In genomic region chr3:56823984-56824703, GRCh38 we compare ENCODE assay signal across 17 cellular contexts. TPM values are rescaled to one million over a fixed set of nuclear protein-coding genes. Genes with fewer than 3 reads are reported as not detected.
DNase-seq lines count a peak whose midpoint lies in the region; ATAC-seq and TF ChIP-seq lines count a peak whose summit lies in the region.
"Had no signal": no experiment of that assay in that cellular context is flagged by ENCODE, and none has a peak within 500 bp of the region (broad histone marks: within the 10 kb centered on the region; RNA-seq: fewer than 3 reads in every experiment).

No MANE protein-coding gene starts in this region.

- no peaks in the 10 kb centered on the region for H3K9me3 Mint-ChIP-seq in activated CD4-positive, alpha-beta T cell treated with anti-CD3 and anti-CD28 coated beads, Interleukin-2, amount 10 ng/mL, durations not matched to agents 24 days and 14 days
- H3K9me3 Mint-ChIP-seq in GM23338: no peaks in the 10 kb centered on the region
- H3K9me3 Mint-ChIP-seq in WTC11: no peaks in the 10 kb centered on the region
- H3K9me3 Mint-ChIP-seq in neural progenitor cell: no peaks in the 10 kb centered on the region
- H3K9me3 Mint-ChIP-seq: activated naive CD4-positive, alpha-beta T cell treated with anti-CD3 and anti-CD28 coated beads, Interleukin-2, amount 50 U/mL, for 24 hours had no signal

- H3K27ac ChIP-seq in GM23338 (ENCODE audit: low read depth): no peak overlapping the region
- peak overlapping the region; percentile 19 for H3K27ac ChIP-seq in neural progenitor cell
- H3K27ac ChIP-seq: brain microvascular endothelial cell, stomach, upper lobe of right lung had no signal

- ATAC-seq in GM23338: no peak
- ATAC-seq in WTC11: no peak
- ATAC-seq in left colon: no peak
- ATAC-seq in GM21423 (IDR thresholded peaks at IDR 0.05; ENCODE audit: unreplicated experiment): no peak
- ATAC-seq: left cardiac atrium, sciatic nerve, upper lobe of right lung had no signal

- H4K20me1 ChIP-seq in GM23338 (replicated peaks; ENCODE audit: insufficient read depth) (no peaks in the 10 kb centered on the region), neural progenitor cell (ENCODE audit: low read depth) (no peaks in the 10 kb centered on the region)

- DNase-seq in activated CD4-positive, alpha-beta T cell treated with anti-CD3 and anti-CD28 coated beads, Interleukin-2, amount 10 ng/mL, durations not matched to agents 24 days and 14 days: no peak
- no peak for DNase-seq in activated CD4-positive, alpha-beta T cell treated with anti-CD3 and anti-CD28 coated beads for 1 hour
- DNase-seq in GM23338 (ENCODE audit: low spot score) (peak; percentile 24), WTC11 (ENCODE audit: low spot score) (no peak), neural progenitor cell (ENCODE audit: low spot score) (no peak), left colon (no peak), hippocampal formation (lab: John Stamatoyannopoulos, UW) (no peak)
- DNase-seq: brain microvascular endothelial cell, C1 segment of cervical spinal cord, left cardiac atrium, NCI-H345, nucleus accumbens, stomach, upper lobe of right lung had no signal

- H3K9me2 ChIP-seq in GM23338 (ENCODE audit: insufficient read depth): no peaks in the 10 kb centered on the region

- H3K27me3 Mint-ChIP-seq in activated CD4-positive, alpha-beta T cell treated with anti-CD3 and anti-CD28 coated beads, Interleukin-2, amount 10 ng/mL, durations not matched to agents 24 days and 14 days: no peaks in the 10 kb centered on the region
- H3K27me3 Mint-ChIP-seq in GM23338 (ENCODE audit: insufficient read depth, low read depth, poor library complexity) (peaks cover 1% of the 10 kb centered on the region), WTC11 (ENCODE audit: low read depth) (no peaks in the 10 kb centered on the region), neural progenitor cell (ENCODE audit: insufficient read depth, low read depth) (no peaks in the 10 kb centered on the region)
- H3K27me3 Mint-ChIP-seq: activated naive CD4-positive, alpha-beta T cell treated with anti-CD3 and anti-CD28 coated beads, Interleukin-2, amount 50 U/mL, for 24 hours had no signal

- no peaks in the 10 kb centered on the region for H3K27me3 ChIP-seq in GM23338 (ENCODE audit: insufficient read depth)
- no peaks in the 10 kb centered on the region for H3K27me3 ChIP-seq in neural progenitor cell
- H3K27me3 ChIP-seq: brain microvascular endothelial cell, stomach, upper lobe of right lung had no signal

- intact Hi-C loops in activated CD4-positive, alpha-beta T cell treated with anti-CD3 and anti-CD28 coated beads, Interleukin-2, amount 10 ng/mL, durations not matched to agents 24 days and 14 days (cut with micrococcal nuclease): no loop called here
- intact Hi-C loops in left colon (cut with DNase I, micrococcal nuclease): no loop called here

- H2AFZ ChIP-seq in GM23338 (no peak overlapping the region), neural progenitor cell (replicated peaks) (no peak overlapping the region)

- peaks cover 2% of the 10 kb centered on the region for H3K36me3 Mint-ChIP-seq in activated CD4-positive, alpha-beta T cell treated with anti-CD3 and anti-CD28 coated beads, Interleukin-2, amount 10 ng/mL, durations not matched to agents 24 days and 14 days (ENCODE audit: low read depth)
- no peaks in the 10 kb centered on the region for H3K36me3 Mint-ChIP-seq in GM23338 (ENCODE audit: low read depth)
- H3K36me3 Mint-ChIP-seq in WTC11: no peaks in the 10 kb centered on the region
- H3K36me3 Mint-ChIP-seq in neural progenitor cell: no peaks in the 10 kb centered on the region

- no peak overlapping the region for H3K27ac Mint-ChIP-seq in activated CD4-positive, alpha-beta T cell treated with anti-CD3 and anti-CD28 coated beads, Interleukin-2, amount 10 ng/mL, durations not matched to agents 24 days and 14 days
- H3K27ac Mint-ChIP-seq in GM23338 (peak overlapping the region; percentile 6; the same call in 1 of the 2 replicates), WTC11 (peak overlapping the region; percentile 44), neural progenitor cell (no peak overlapping the region)
- H3K27ac Mint-ChIP-seq: activated naive CD4-positive, alpha-beta T cell treated with anti-CD3 and anti-CD28 coated beads, Interleukin-2, amount 50 U/mL, for 24 hours had no signal

- H3K4me2 ChIP-seq in GM23338: peak overlapping the region; percentile 45
- no peak overlapping the region for H3K4me2 ChIP-seq in neural progenitor cell

- H3K4me1 Mint-ChIP-seq in activated CD4-positive, alpha-beta T cell treated with anti-CD3 and anti-CD28 coated beads, Interleukin-2, amount 10 ng/mL, durations not matched to agents 24 days and 14 days: peaks cover 37% of the 10 kb centered on the region
- H3K4me1 Mint-ChIP-seq in GM23338: peaks cover 24% of the 10 kb centered on the region
- peaks cover 30% of the 10 kb centered on the region for H3K4me1 Mint-ChIP-seq in WTC11
- H3K4me1 Mint-ChIP-seq in neural progenitor cell: peaks cover 22% of the 10 kb centered on the region

- H3K4me3 Mint-ChIP-seq in activated CD4-positive, alpha-beta T cell treated with anti-CD3 and anti-CD28 coated beads, Interleukin-2, amount 10 ng/mL, durations not matched to agents 24 days and 14 days: peak overlapping the region; percentile 53
- H3K4me3 Mint-ChIP-seq in GM23338 (no peak overlapping the region), WTC11 (peak overlapping the region; percentile 2; the same call in 1 of the 2 replicates), neural progenitor cell (no peak overlapping the region)
- H3K4me3 Mint-ChIP-seq: activated naive CD4-positive, alpha-beta T cell treated with anti-CD3 and anti-CD28 coated beads, Interleukin-2, amount 50 U/mL, for 24 hours had no signal

- H3K36me3 ChIP-seq in GM23338 (ENCODE audit: insufficient read depth) (no peaks in the 10 kb centered on the region), neural progenitor cell (no peaks in the 10 kb centered on the region)
- H3K36me3 ChIP-seq: brain microvascular endothelial cell, stomach, upper lobe of right lung had no signal

- CTCF ChIA-PET in WTC11 (lab: Charles Lee): interaction anchor here (0.6 to 2.1 kb wide), 10 partner anchors 12 to 165 kb away, joined by 3 to 8 read pairs (median 3); partner anchors contain the start of gene ARHGEF3

- no peaks in the 10 kb centered on the region for H3F3A ChIP-seq in GM23338 (replicated peaks; ENCODE audit: low read depth)
- peaks cover 29% of the 10 kb centered on the region for H3F3A ChIP-seq in neural progenitor cell (ENCODE audit: low read depth)

- H3K4me3 ChIP-seq in GM23338 (peak overlapping the region; percentile 13; the same call in 1 of the 2 replicates), neural progenitor cell (no peak overlapping the region)
- H3K4me3 ChIP-seq: stomach, upper lobe of right lung had no signal

- TF ChIP-seq CTCF in GM23338 (conservative IDR thresholded peaks at IDR 0.05; ENCODE audit: low read depth in 2 of 2) (no peak), WTC11 (IDR thresholded peaks at IDR 0.05) (no peak), neural progenitor cell (IDR thresholded peaks at IDR 0.05) (no peak)

- no peak overlapping the region for H3K9ac ChIP-seq in neural progenitor cell

- POLR2A ChIA-PET in WTC11 (lab: Charles Lee): no interaction called here

- peaks cover 25% of the 10 kb centered on the region for H3K4me1 ChIP-seq in GM23338 (ENCODE audit: insufficient read depth)
- H3K4me1 ChIP-seq in neural progenitor cell: peaks cover 23% of the 10 kb centered on the region

- H3K79me2 ChIP-seq in GM23338 (replicated peaks; ENCODE audit: insufficient read depth) (no peaks in the 10 kb centered on the region), neural progenitor cell (ENCODE audit: low read depth) (no peaks in the 10 kb centered on the region)

- no peaks in the 10 kb centered on the region for H3K9me3 ChIP-seq in neural progenitor cell (ENCODE audit: low read depth)
- H3K9me3 ChIP-seq: stomach, upper lobe of right lung had no signal

TF ChIP-seq in GM23338, 12 proteins besides CTCF, POLR2A, EP300 and RAD21 (continues in another document):
- TF ChIP-seq ZNF331 (CRISPR knock-in tag; IDR thresholded peaks at IDR 0.05; ENCODE audit: low read depth) (no peak), STAT1 (IDR thresholded peaks at IDR 0.05; ENCODE audit: unreplicated experiment) (no peak), EZH2phosphoT487 (IDR thresholded peaks at IDR 0.05; ENCODE audit: unreplicated experiment) (no peak), POLR2AphosphoS5 (IDR thresholded peaks at IDR 0.05; ENCODE audit: low read depth) (no peak)
- TF ChIP-seq, protein P1, sequence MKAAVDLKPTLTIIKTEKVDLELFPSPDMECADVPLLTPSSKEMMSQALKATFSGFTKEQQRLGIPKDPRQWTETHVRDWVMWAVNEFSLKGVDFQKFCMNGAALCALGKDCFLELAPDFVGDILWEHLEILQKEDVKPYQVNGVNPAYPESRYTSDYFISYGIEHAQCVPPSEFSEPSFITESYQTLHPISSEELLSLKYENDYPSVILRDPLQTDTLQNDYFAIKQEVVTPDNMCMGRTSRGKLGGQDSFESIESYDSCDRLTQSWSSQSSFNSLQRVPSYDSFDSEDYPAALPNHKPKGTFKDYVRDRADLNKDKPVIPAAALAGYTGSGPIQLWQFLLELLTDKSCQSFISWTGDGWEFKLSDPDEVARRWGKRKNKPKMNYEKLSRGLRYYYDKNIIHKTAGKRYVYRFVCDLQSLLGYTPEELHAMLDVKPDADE (IDR thresholded peaks at IDR 0.05): no peak

RNA-seq across cellular contexts. Expression of gene ARHGEF3, which starts 22.4 kb away (rescaled TPM):
- total RNA-seq in activated CD4-positive, alpha-beta T cell treated with anti-CD3 and anti-CD28 coated beads, Interleukin-2, amount 10 ng/mL, durations not matched to agents 24 days and 14 days: 52.7 and 54.4 TPM in 2 replicates
- total RNA-seq in GM23338 (2014; rRNA removed; shearing (Covaris generic)): 5.0 and 8.0 TPM in 2 replicates
- polyA plus RNA-seq in GM23338 (2016; fragmentation: Nextera tagmentation; extraction: Ambion mirVana): 2.7 and 5.1 TPM in 2 replicates
- total RNA-seq in WTC11 (2021) (4.6 to 7.9 TPM (median 7.5 TPM) in 3 replicates), neural progenitor cell (ENCODE audit: low replicate concordance) (0.52 and 2.9 TPM in 2 replicates), left colon (10 to 100 TPM; 14.8 to 20.0 TPM)

Comparison
In these comparisons a context has a peak if more than half of its experiments do, and no peak if none do; other contexts are left out.
1. H3K27ac Mint-ChIP-seq: peak in GM23338 (single experiment) and WTC11 (single experiment); none in activated CD4-positive, alpha-beta T cell treated with anti-CD3 and anti-CD28 coated beads, Interleukin-2, amount 10 ng/mL, durations not matched to agents 24 days and 14 days (single experiment) and neural progenitor cell (single experiment).
2. H3K4me3 Mint-ChIP-seq: peak in activated CD4-positive, alpha-beta T cell treated with anti-CD3 and anti-CD28 coated beads, Interleukin-2, amount 10 ng/mL, durations not matched to agents 24 days and 14 days (single experiment) and WTC11 (single experiment); none in GM23338 (single experiment) and neural progenitor cell (single experiment).